In genomic region chr19:48714759-48715261, GRCh38 we compare ENCODE assay signal across 1 cellular context.
TF ChIP-seq lines count a peak whose summit lies in the region.

No MANE protein-coding gene starts in this region.

TF ChIP-seq in HepG2, 621 proteins besides CTCF, POLR2A, EP300 and RAD21 (continues in another document):
- TF ChIP-seq ZNF256 (CRISPR knock-in tag; conservative IDR thresholded peaks at IDR 0.05) (no peak), HMG20A (CRISPR knock-in tag; IDR thresholded peaks at IDR 0.05; ENCODE audit: borderline replicate concordance) (no peak), KDM3A (CRISPR knock-in tag; IDR thresholded peaks at IDR 0.05; ENCODE audit: low read depth) (no peak), TFDP1 (CRISPR knock-in tag; IDR thresholded peaks at IDR 0.05; ENCODE audit: borderline replicate concordance) (no peak), TSC22D2 (CRISPR knock-in tag; IDR thresholded peaks at IDR 0.05; ENCODE audit: borderline replicate concordance) (no peak), SKI (IDR thresholded peaks at IDR 0.05; ENCODE audit: partially characterized antibody) (no peak), ZBTB7B (CRISPR knock-in tag; IDR thresholded peaks at IDR 0.05) (peak; percentile 54; the same call in 1 of the 2 replicates), NR2F6 (IDR thresholded peaks at IDR 0.05) (no peak), NR2F6 (CRISPR knock-in tag; IDR thresholded peaks at IDR 0.05) (no peak), EEA1 (CRISPR knock-in tag; IDR thresholded peaks at IDR 0.05; ENCODE audit: borderline replicate concordance) (peak; percentile 63; the same call in 1 of the 2 replicates), ELF4 (CRISPR knock-in tag; IDR thresholded peaks at IDR 0.05; ENCODE audit: borderline replicate concordance) (no peak), ZNF225 (CRISPR knock-in tag; IDR thresholded peaks at IDR 0.05) (no peak), KLF11 (CRISPR knock-in tag; IDR thresholded peaks at IDR 0.05) (no peak), PHF5A (CRISPR knock-in tag; IDR thresholded peaks at IDR 0.05; ENCODE audit: low read depth, unreplicated experiment) (peak; percentile 50), ZNF329 (CRISPR knock-in tag; IDR thresholded peaks at IDR 0.05; ENCODE audit: low read depth) (no peak), EZH2 (conservative IDR thresholded peaks at IDR 0.05; ENCODE audit: low read depth, low read length) (no peak), MEF2D (CRISPR knock-in tag; IDR thresholded peaks at IDR 0.05) (no peak), STAG1 (CRISPR knock-in tag; IDR thresholded peaks at IDR 0.05) (no peak), ZNF280D (CRISPR knock-in tag; IDR thresholded peaks at IDR 0.05) (no peak), IRX3 (CRISPR knock-in tag; IDR thresholded peaks at IDR 0.05; ENCODE audit: borderline replicate concordance, low read depth) (no peak), ZNF550 (CRISPR knock-in tag; IDR thresholded peaks at IDR 0.05; ENCODE audit: borderline replicate concordance) (no peak), ZSCAN20 (CRISPR knock-in tag; IDR thresholded peaks at IDR 0.05; ENCODE audit: borderline replicate concordance) (no peak), PATZ1 (CRISPR knock-in tag; IDR thresholded peaks at IDR 0.05) (peak; percentile 54; the same call in 1 of the 2 replicates), ZNF446 (CRISPR knock-in tag; IDR thresholded peaks at IDR 0.05) (no peak), TFE3 (CRISPR knock-in tag; IDR thresholded peaks at IDR 0.05) (no peak), RCOR2 (CRISPR knock-in tag; IDR thresholded peaks at IDR 0.05) (no peak), SRY (CRISPR knock-in tag; IDR thresholded peaks at IDR 0.05) (0 out of 2 replicates have a peak, but pooled peaks have one; percentile 28), MATR3 (CRISPR knock-in tag; IDR thresholded peaks at IDR 0.05) (no peak), ZBTB44 (CRISPR knock-in tag; IDR thresholded peaks at IDR 0.05) (no peak), RFXANK (CRISPR knock-in tag; IDR thresholded peaks at IDR 0.05) (no peak), DMAP1 (CRISPR knock-in tag; IDR thresholded peaks at IDR 0.05) (peak; percentile 35; the same call in 1 of the 2 replicates), ADNP (CRISPR knock-in tag; IDR thresholded peaks at IDR 0.05) (no peak), ZBTB49 (CRISPR knock-in tag; IDR thresholded peaks at IDR 0.05; ENCODE audit: borderline replicate concordance) (no peak), BCL3 (CRISPR knock-in tag; IDR thresholded peaks at IDR 0.05) (no peak), DNMT1 (CRISPR knock-in tag; IDR thresholded peaks at IDR 0.05) (no peak), NCOR1 (IDR thresholded peaks at IDR 0.05; ENCODE audit: borderline replicate concordance, low read length) (peak; percentile 30; the same call in 1 of the 2 replicates), HNF4G (IDR thresholded peaks at IDR 0.05; ENCODE audit: borderline replicate concordance, low read depth, low read length) (peak; percentile 64; the same call in 1 of the 2 replicates), HNF4G (CRISPR knock-in tag; IDR thresholded peaks at IDR 0.05; ENCODE audit: borderline replicate concordance, low read depth) (no peak), FOXK1 (CRISPR knock-in tag; IDR thresholded peaks at IDR 0.05; ENCODE audit: borderline replicate concordance, low read depth) (no peak), NRL (CRISPR knock-in tag; IDR thresholded peaks at IDR 0.05; ENCODE audit: borderline replicate concordance) (0 out of 2 replicates have a peak, but pooled peaks have one; percentile 34), BHLHE40 (IDR thresholded peaks at IDR 0.05; ENCODE audit: low read length) (no peak), ZNF230 (CRISPR knock-in tag; IDR thresholded peaks at IDR 0.05) (no peak), ZBTB8A (CRISPR knock-in tag; IDR thresholded peaks at IDR 0.05; ENCODE audit: borderline replicate concordance, low read depth) (no peak), ZNF703 (CRISPR knock-in tag; IDR thresholded peaks at IDR 0.05; ENCODE audit: borderline replicate concordance) (no peak), NFKB2 (CRISPR knock-in tag; IDR thresholded peaks at IDR 0.05; ENCODE audit: borderline replicate concordance) (no peak), ZNF10 (CRISPR knock-in tag; IDR thresholded peaks at IDR 0.05; ENCODE audit: borderline replicate concordance, low read depth) (no peak), ZFP36L1 (CRISPR knock-in tag; IDR thresholded peaks at IDR 0.05) (no peak), ZNF33B (CRISPR knock-in tag; IDR thresholded peaks at IDR 0.05) (no peak), ASH2L (IDR thresholded peaks at IDR 0.05; ENCODE audit: insufficient read length, low read depth, low read length) (no peak), ZNF788 (CRISPR knock-in tag; IDR thresholded peaks at IDR 0.05; ENCODE audit: borderline replicate concordance) (peak; percentile 63), MNT (IDR thresholded peaks at IDR 0.05) (no peak), KLF9 (CRISPR knock-in tag; IDR thresholded peaks at IDR 0.05; ENCODE audit: low read depth) (no peak), ZNF18 (CRISPR knock-in tag; IDR thresholded peaks at IDR 0.05; ENCODE audit: insufficient replicate concordance) (peak; percentile 65)
